8 cellular contexts compared by ENCODE assay signal in the genomic region with DNA sequence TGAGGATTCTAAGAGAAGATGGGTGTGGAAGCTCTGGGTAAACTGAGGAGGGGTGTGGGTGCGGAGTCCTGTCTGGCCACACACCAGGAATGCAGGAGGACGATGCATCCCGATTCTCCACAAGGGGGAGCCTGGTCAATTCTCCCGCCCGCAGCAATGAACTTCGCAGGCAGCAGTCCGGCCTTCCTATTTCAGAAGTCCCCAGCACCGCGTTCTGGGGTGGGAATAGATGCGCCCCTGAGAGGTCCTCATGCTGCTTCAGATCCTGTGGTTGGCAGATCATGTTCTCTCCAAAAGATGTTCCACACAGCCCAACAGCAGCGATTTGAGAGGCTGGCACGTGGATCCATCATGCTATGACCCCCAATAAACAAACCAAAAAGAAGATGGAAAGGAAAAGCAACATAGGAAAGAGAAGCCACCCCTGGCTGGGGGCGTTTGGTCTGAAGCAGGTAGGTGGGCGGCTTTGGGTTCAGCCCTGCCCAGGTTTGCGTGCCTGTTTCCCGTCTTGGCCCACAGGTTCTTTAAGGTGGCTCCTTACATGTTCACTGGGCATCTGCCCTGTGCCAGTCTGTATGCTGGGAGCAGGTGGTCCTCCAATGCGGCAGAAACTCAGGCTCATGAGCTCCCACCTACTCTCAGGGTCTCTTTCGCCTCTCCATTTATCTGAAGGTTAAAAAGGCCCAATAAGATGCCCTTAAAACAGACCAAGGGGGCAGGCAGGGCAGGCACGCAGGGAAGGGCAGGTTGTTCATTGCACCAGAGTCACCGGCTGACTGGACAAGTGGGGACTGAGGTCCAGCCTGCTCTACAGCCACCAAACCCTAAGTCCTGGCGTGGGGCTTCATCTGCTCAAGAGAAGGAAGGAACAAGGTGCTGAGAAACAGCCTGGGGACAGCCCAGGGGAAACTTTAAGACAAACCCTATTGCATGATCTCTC.
A peak's percentile ranks its signal among the peaks of the same experiment; 100 is the strongest.
DNase-seq lines count a peak whose midpoint lies in the region; ATAC-seq and TF ChIP-seq lines count a peak whose summit lies in the region.

No MANE protein-coding gene starts in this region.

- H3K9me3 ChIP-seq in ascending aorta (no peaks in the 10 kb centered on the region), thoracic aorta (no peaks in the 10 kb centered on the region)

- H3K36me3 ChIP-seq in ascending aorta (no peaks in the 10 kb centered on the region), thoracic aorta (no peaks in the 10 kb centered on the region)

- H3K4me1 ChIP-seq in ascending aorta (no peaks in the 10 kb centered on the region), thoracic aorta (ENCODE audit: control insufficient read depth in 1 of 2, low read depth in 2 of 2) (no peaks in the 10 kb centered on the region)

- no peak overlapping the region for H3K27ac Mint-ChIP-seq in stimulated activated naive CD8-positive, alpha-beta T cell treated with anti-CD3 and anti-CD28 coated beads, Interleukin-15, amount 100 ng/mL, for 72 hours

- H3K27me3 ChIP-seq in ascending aorta (no peaks in the 10 kb centered on the region), thoracic aorta (replicated peaks; ENCODE audit: insufficient read depth) (no peaks in the 10 kb centered on the region)

- H3K27ac ChIP-seq in ascending aorta = no peak overlapping the region
- no peak overlapping the region for H3K27ac ChIP-seq in thoracic aorta

- H3K4me3 Mint-ChIP-seq in stimulated activated naive CD8-positive, alpha-beta T cell treated with anti-CD3 and anti-CD28 coated beads, Interleukin-15, amount 100 ng/mL, for 72 hours = no peak overlapping the region

- no peak for ATAC-seq in thoracic aorta (ENCODE audit: insufficient number of reproducible peaks, low FRiP score, low read depth)
- no peak for ATAC-seq in GM21360 (IDR thresholded peaks at IDR 0.05; ENCODE audit: unreplicated experiment)
- ATAC-seq in stimulated activated naive CD8-positive, alpha-beta T cell treated with anti-CD3 and anti-CD28 coated beads, Interleukin-15, amount 100 ng/mL, for 72 hours = no peak

- H3K4me1 Mint-ChIP-seq in stimulated activated naive CD8-positive, alpha-beta T cell treated with anti-CD3 and anti-CD28 coated beads, Interleukin-15, amount 100 ng/mL, for 72 hours = no peaks in the 10 kb centered on the region

- H3K4me3 ChIP-seq in ascending aorta (no peak overlapping the region), thoracic aorta (no peak overlapping the region)

- peaks cover 32% of the 10 kb centered on the region for H3K27me3 Mint-ChIP-seq in stimulated activated naive CD8-positive, alpha-beta T cell treated with anti-CD3 and anti-CD28 coated beads, Interleukin-15, amount 100 ng/mL, for 72 hours

- DNase-seq in COR-L47 (lab: John Stamatoyannopoulos, UW) (peak; percentile 14), HuH-7.5 (ENCODE audit: low spot score) (peak; percentile 81), ascending aorta (ENCODE audit: low spot score in 2 of 2) (no peak), inferior parietal cortex (ENCODE audit: extremely low spot score) (peak; percentile 50), thoracic aorta (ENCODE audit: low spot score) (no peak), occipital lobe (lab: John Stamatoyannopoulos, UW) (no peak)
- no peak for DNase-seq in stimulated activated naive CD8-positive, alpha-beta T cell treated with anti-CD3 and anti-CD28 coated beads, Interleukin-15, amount 100 ng/mL, for 72 hours

- TF ChIP-seq CTCF in ascending aorta (IDR thresholded peaks at IDR 0.05) (peak in 2 of 3 experiments; percentile 27 to 36), thoracic aorta (IDR thresholded peaks at IDR 0.05) (peak; percentile 22)

- intact Hi-C loops in ascending aorta (cut with DNase I) = no loop called here

- H3K9me3 Mint-ChIP-seq in stimulated activated naive CD8-positive, alpha-beta T cell treated with anti-CD3 and anti-CD28 coated beads, Interleukin-15, amount 100 ng/mL, for 72 hours = no peaks in the 10 kb centered on the region

Comparison
In these comparisons a context has a peak if more than half of its experiments do, and no peak if none do; other contexts are left out.
1. DNase-seq: peak in COR-L47 (single experiment), HuH-7.5 (single experiment) and inferior parietal cortex (single experiment); none in ascending aorta (0 of 2), thoracic aorta (single experiment), occipital lobe (single experiment) and stimulated activated naive CD8-positive, alpha-beta T cell treated with anti-CD3 and anti-CD28 coated beads, Interleukin-15, amount 100 ng/mL, for 72 hours (0 of 2).